Comparison of ENCODE assay signal across 14 cellular contexts in genomic region chr4:169121920-169122319, GRCh38.
"Had no signal": no experiment of that assay in that cellular context is flagged by ENCODE, and none has a peak within 500 bp of the region (broad histone marks: within the 10 kb centered on the region; RNA-seq: fewer than 3 reads in every experiment).

No MANE protein-coding gene starts in this region.

- H3K4me1 Mint-ChIP-seq: activated naive CD8-positive, alpha-beta T cell treated with anti-CD3 and anti-CD28 coated beads, Interleukin-2, amount 10 ng/mL, durations not matched to agents 7 days and 5 days had no signal

- H3K27ac Mint-ChIP-seq: activated CD4-positive, alpha-beta memory T cell treated with anti-CD3 and anti-CD28 coated beads for 36 hours; activated naive CD8-positive, alpha-beta T cell treated with anti-CD3 and anti-CD28 coated beads, Interleukin-2, amount 10 ng/mL, durations not matched to agents 7 days and 5 days; natural killer cell treated with Interleukin-12 subunit alpha and Interleukin-12 subunit beta and Interleukin-15 and Interleukin-18, amount 100 ng/mL, for 72 hours; T-helper 2 cell treated with Interferon-gamma antibody and Interleukin-4, amounts not matched to agents 5 μg/mL and 100 μg/mL, for 36 hours had no signal

- FAIRE-seq: pancreas had no signal

- H3K4me3 Mint-ChIP-seq: activated CD4-positive, alpha-beta memory T cell treated with anti-CD3 and anti-CD28 coated beads for 36 hours; activated naive CD8-positive, alpha-beta T cell treated with anti-CD3 and anti-CD28 coated beads, Interleukin-2, amount 10 ng/mL, durations not matched to agents 7 days and 5 days; natural killer cell treated with Interleukin-12 subunit alpha and Interleukin-12 subunit beta and Interleukin-15 and Interleukin-18, amount 100 ng/mL, for 72 hours; T-helper 2 cell treated with Interferon-gamma antibody and Interleukin-4, amounts not matched to agents 5 μg/mL and 100 μg/mL, for 36 hours had no signal

- H3K9me3 Mint-ChIP-seq: activated CD4-positive, alpha-beta memory T cell treated with anti-CD3 and anti-CD28 coated beads for 36 hours; activated naive CD8-positive, alpha-beta T cell treated with anti-CD3 and anti-CD28 coated beads, Interleukin-2, amount 10 ng/mL, durations not matched to agents 7 days and 5 days; natural killer cell treated with Interleukin-12 subunit alpha and Interleukin-12 subunit beta and Interleukin-15 and Interleukin-18, amount 100 ng/mL, for 72 hours; T-helper 2 cell treated with Interferon-gamma antibody and Interleukin-4, amounts not matched to agents 5 μg/mL and 100 μg/mL, for 36 hours had no signal

- H3K4me3 ChIP-seq: lower lobe of right lung, pancreas, SJCRH30, smooth muscle cell, tibial nerve had no signal

- DNase-seq: activated CD4-positive, alpha-beta memory T cell treated with anti-CD3 and anti-CD28 coated beads for 36 hours; activated CD4-positive, alpha-beta T cell treated with anti-CD3 and anti-CD28 coated beads for 1 hour; activated gamma-delta T cell; activated naive CD8-positive, alpha-beta T cell treated with anti-CD3 and anti-CD28 coated beads, Interleukin-2, amount 10 ng/mL, durations not matched to agents 7 days and 5 days; activated T-cell treated with anti-CD3 and anti-CD28 coated beads, Interleukin-2, amount 50 U/mL, for 48 hours; foreskin melanocyte; lower lobe of right lung; pancreas; SJCRH30; SW 1271 had no signal

- H3K36me3 Mint-ChIP-seq: activated CD4-positive, alpha-beta memory T cell treated with anti-CD3 and anti-CD28 coated beads for 36 hours; activated naive CD8-positive, alpha-beta T cell treated with anti-CD3 and anti-CD28 coated beads, Interleukin-2, amount 10 ng/mL, durations not matched to agents 7 days and 5 days; natural killer cell treated with Interleukin-12 subunit alpha and Interleukin-12 subunit beta and Interleukin-15 and Interleukin-18, amount 100 ng/mL, for 72 hours had no signal

- ATAC-seq: lower lobe of right lung; natural killer cell treated with Interleukin-12 subunit alpha and Interleukin-12 subunit beta and Interleukin-15 and Interleukin-18, amount 100 ng/mL, for 72 hours; pancreas had no signal

- H3K27me3 ChIP-seq: pancreas, SJCRH30, tibial nerve had no signal
